4 cellular contexts compared by ENCODE assay signal in genomic region chr10:7693194-7693593, GRCh38. TPM values are rescaled to one million over a fixed set of nuclear protein-coding genes. Genes with fewer than 3 reads are reported as not detected.
"Had no signal": no experiment of that assay in that cellular context is flagged by ENCODE, and none has a peak within 500 bp of the region (broad histone marks: within the 10 kb centered on the region; RNA-seq: fewer than 3 reads in every experiment).

No MANE protein-coding gene starts in this region.

RNA-seq across cellular contexts. Expression of gene ITIH2, which starts 9.9 kb away (rescaled TPM):
- total RNA-seq: LHCN-M2, M059J, MCF 10A, NCI-H460 had no signal

RNA-seq across cellular contexts. Expression of gene ITIH5, which starts 26.4 kb away (rescaled TPM):
- total RNA-seq: LHCN-M2, MCF 10A, NCI-H460 had no signal
